10 cellular contexts compared by ENCODE assay signal in the genomic region with DNA sequence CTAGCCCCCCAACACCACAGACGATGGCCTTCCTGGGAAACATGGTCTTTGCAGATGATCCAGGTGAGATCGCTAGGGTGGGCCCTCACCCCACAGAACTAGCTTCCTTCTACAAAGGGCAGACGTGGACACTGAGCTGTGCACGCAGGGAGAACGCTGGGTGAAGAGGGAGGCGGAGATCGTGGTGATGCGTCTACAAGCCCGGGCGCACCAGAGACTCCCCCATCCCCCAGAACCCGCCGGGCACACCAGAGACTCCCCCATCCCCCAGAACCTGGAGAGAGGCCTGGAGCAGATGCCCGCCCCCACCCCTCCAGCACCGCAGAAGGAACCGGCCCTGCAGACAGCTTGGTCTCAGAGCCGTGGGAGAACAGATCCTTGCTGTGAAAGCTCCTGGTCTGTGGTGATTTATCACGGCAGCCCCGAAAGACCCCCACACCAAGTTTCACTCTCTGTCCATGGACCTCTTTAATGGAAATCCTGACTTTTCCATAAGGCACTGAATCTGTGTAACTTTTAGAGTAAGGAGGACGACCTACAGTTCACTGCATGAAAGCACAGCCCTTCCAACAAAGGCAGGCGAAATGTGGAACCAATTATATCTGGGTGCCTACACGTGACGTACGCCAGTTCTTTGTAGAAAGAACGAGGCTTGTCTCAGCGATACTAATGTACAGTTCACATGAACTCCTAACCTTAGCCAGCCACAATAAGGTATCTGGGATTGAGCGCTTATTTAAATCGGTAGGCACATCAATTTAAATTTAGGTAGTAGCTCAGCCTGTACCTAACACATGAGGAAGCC.
DNase-seq lines count a peak whose midpoint lies in the region; ATAC-seq and TF ChIP-seq lines count a peak whose summit lies in the region.
"Had no signal": no experiment of that assay in that cellular context is flagged by ENCODE, and none has a peak within 500 bp of the region (broad histone marks: within the 10 kb centered on the region; RNA-seq: fewer than 3 reads in every experiment).

No MANE protein-coding gene starts in this region.

- peaks cover 55% of the 10 kb centered on the region for H3K4me1 Mint-ChIP-seq in activated naive CD4-positive, alpha-beta T cell treated with anti-CD3 and anti-CD28 coated beads, Interleukin-2, amount 10 ng/mL, durations not matched to agents 7 days and 5 days
- H3K4me1 Mint-ChIP-seq in activated T-helper 1 cell treated with anti-CD3 and anti-CD28 coated beads, Interleukin-12 subunit alpha, Interleukin-12 subunit beta, Interleukin-2, Interleukin-4 antibody, amounts not matched to agents 30 ng/mL and 10 ng/mL and 1 ng/mL, durations not matched to agents 14 hours and 24 hours and 36 hours (ENCODE audit: low read depth) = peaks cover 38% of the 10 kb centered on the region
- H3K4me1 Mint-ChIP-seq in stimulated activated naive B cell treated with anti-CD40 and anti-IgM and Interleukin-4, amounts not matched to agents 10 μg/mL and 1 μg/mL and 100 μg/mL, for 72 hours = peaks cover 51 to 69% of the 10 kb centered on the region in 2 donors

- H3K4me1 ChIP-seq in foreskin keratinocyte = peaks cover 12% of the 10 kb centered on the region

- no peaks in the 10 kb centered on the region for H3K27me3 ChIP-seq in foreskin keratinocyte

- H3K27me3 Mint-ChIP-seq in activated naive CD4-positive, alpha-beta T cell treated with anti-CD3 and anti-CD28 coated beads, Interleukin-2, amount 10 ng/mL, durations not matched to agents 7 days and 5 days = no peaks in the 10 kb centered on the region
- no peaks in the 10 kb centered on the region for H3K27me3 Mint-ChIP-seq in activated T-helper 1 cell treated with anti-CD3 and anti-CD28 coated beads, Interleukin-12 subunit alpha, Interleukin-12 subunit beta, Interleukin-2, Interleukin-4 antibody, amounts not matched to agents 30 ng/mL and 10 ng/mL and 1 ng/mL, durations not matched to agents 14 hours and 24 hours and 36 hours (ENCODE audit: insufficient read depth)
- H3K27me3 Mint-ChIP-seq in stimulated activated naive B cell treated with anti-CD40 and anti-IgM and Interleukin-4, amounts not matched to agents 10 μg/mL and 1 μg/mL and 100 μg/mL, for 72 hours = no peaks in the 10 kb centered on the region

- no peaks in the 10 kb centered on the region for H3K9me3 Mint-ChIP-seq in activated naive CD4-positive, alpha-beta T cell treated with anti-CD3 and anti-CD28 coated beads, Interleukin-2, amount 10 ng/mL, durations not matched to agents 7 days and 5 days
- H3K9me3 Mint-ChIP-seq in activated T-helper 1 cell treated with anti-CD3 and anti-CD28 coated beads, Interleukin-12 subunit alpha, Interleukin-12 subunit beta, Interleukin-2, Interleukin-4 antibody, amounts not matched to agents 30 ng/mL and 10 ng/mL and 1 ng/mL, durations not matched to agents 14 hours and 24 hours and 36 hours = no peaks in the 10 kb centered on the region
- H3K9me3 Mint-ChIP-seq in stimulated activated naive B cell treated with anti-CD40 and anti-IgM and Interleukin-4, amounts not matched to agents 10 μg/mL and 1 μg/mL and 100 μg/mL, for 72 hours = no peaks in the 10 kb centered on the region

- CTCF ChIA-PET in activated naive CD4-positive, alpha-beta T cell treated with anti-CD3 and anti-CD28 coated beads, Interleukin-2, amount 10 ng/mL, durations not matched to agents 7 days and 5 days (lab: Charles Lee) = no interaction called here

- peak; percentile 43 for ATAC-seq in foreskin keratinocyte
- ATAC-seq in stimulated activated naive B cell treated with anti-CD40 and anti-IgM and Interleukin-4, amounts not matched to agents 10 μg/mL and 1 μg/mL and 100 μg/mL, for 72 hours (replicated peaks) = no peak

- no peak for DNase-seq in activated naive CD4-positive, alpha-beta T cell treated with anti-CD3 and anti-CD28 coated beads, Interleukin-2, amount 10 ng/mL, durations not matched to agents 7 days and 5 days
- no peak for DNase-seq in activated naive CD4-positive, alpha-beta T cell treated with anti-CD3 and anti-CD28 coated beads, Interleukin-2, amount 50 U/mL, for 16 hours
- DNase-seq in activated T-helper 1 cell treated with anti-CD3 and anti-CD28 coated beads, Interleukin-12 subunit alpha, Interleukin-12 subunit beta, Interleukin-2, Interleukin-4 antibody, amounts not matched to agents 30 ng/mL and 10 ng/mL and 1 ng/mL, durations not matched to agents 14 hours and 24 hours and 36 hours (ENCODE audit: low spot score) = no peak
- DNase-seq in foreskin keratinocyte = no peak
- DNase-seq in stimulated activated naive B cell treated with anti-CD40 and anti-IgM and Interleukin-4, amounts not matched to agents 10 μg/mL and 1 μg/mL and 100 μg/mL, for 72 hours = no peak
- no peak for DNase-seq in stimulated activated CD4-positive, alpha-beta T cell treated with anti-CD3 and anti-CD28 coated beads, Interleukin-4, amount 100 ng/mL, for 1 hour
- no peak for DNase-seq in NCI-H510A (lab: John Stamatoyannopoulos, UW)
- DNase-seq in NK-92 (lab: John Stamatoyannopoulos, UW; ENCODE audit: unreplicated experiment) = no peak
- DNase-seq: AML-193, NCI-H2171 treated with DMSO at 0.1 percent for 48 hours had no signal

- intact Hi-C loops in activated T-helper 1 cell treated with anti-CD3 and anti-CD28 coated beads, Interleukin-12 subunit alpha, Interleukin-12 subunit beta, Interleukin-2, Interleukin-4 antibody, amounts not matched to agents 30 ng/mL and 10 ng/mL and 1 ng/mL, durations not matched to agents 14 hours and 24 hours and 36 hours (cut with micrococcal nuclease) = no loop called here

- no peak overlapping the region for H3K4me3 Mint-ChIP-seq in activated naive CD4-positive, alpha-beta T cell treated with anti-CD3 and anti-CD28 coated beads, Interleukin-2, amount 10 ng/mL, durations not matched to agents 7 days and 5 days
- no peak overlapping the region for H3K4me3 Mint-ChIP-seq in activated T-helper 1 cell treated with anti-CD3 and anti-CD28 coated beads, Interleukin-12 subunit alpha, Interleukin-12 subunit beta, Interleukin-2, Interleukin-4 antibody, amounts not matched to agents 30 ng/mL and 10 ng/mL and 1 ng/mL, durations not matched to agents 14 hours and 24 hours and 36 hours
- H3K4me3 Mint-ChIP-seq in stimulated activated naive B cell treated with anti-CD40 and anti-IgM and Interleukin-4, amounts not matched to agents 10 μg/mL and 1 μg/mL and 100 μg/mL, for 72 hours = no peak overlapping the region

- H3K27ac Mint-ChIP-seq in activated naive CD4-positive, alpha-beta T cell treated with anti-CD3 and anti-CD28 coated beads, Interleukin-2, amount 10 ng/mL, durations not matched to agents 7 days and 5 days = peak overlapping the region; percentile 65
- peak overlapping the region; percentile 70 for H3K27ac Mint-ChIP-seq in activated T-helper 1 cell treated with anti-CD3 and anti-CD28 coated beads, Interleukin-12 subunit alpha, Interleukin-12 subunit beta, Interleukin-2, Interleukin-4 antibody, amounts not matched to agents 30 ng/mL and 10 ng/mL and 1 ng/mL, durations not matched to agents 14 hours and 24 hours and 36 hours
- H3K27ac Mint-ChIP-seq in stimulated activated naive B cell treated with anti-CD40 and anti-IgM and Interleukin-4, amounts not matched to agents 10 μg/mL and 1 μg/mL and 100 μg/mL, for 72 hours = peak overlapping the region; percentile 71

- H3K27ac ChIP-seq in foreskin keratinocyte = no peak overlapping the region

- TF ChIP-seq CTCF in foreskin keratinocyte (conservative IDR thresholded peaks at IDR 0.05) = no peak

- H3K36me3 Mint-ChIP-seq in activated naive CD4-positive, alpha-beta T cell treated with anti-CD3 and anti-CD28 coated beads, Interleukin-2, amount 10 ng/mL, durations not matched to agents 7 days and 5 days = peaks cover 15% of the 10 kb centered on the region
- peaks cover 7% of the 10 kb centered on the region for H3K36me3 Mint-ChIP-seq in activated T-helper 1 cell treated with anti-CD3 and anti-CD28 coated beads, Interleukin-12 subunit alpha, Interleukin-12 subunit beta, Interleukin-2, Interleukin-4 antibody, amounts not matched to agents 30 ng/mL and 10 ng/mL and 1 ng/mL, durations not matched to agents 14 hours and 24 hours and 36 hours (ENCODE audit: low read depth)
- peaks cover 18 to 46% of the 10 kb centered on the region in 2 donors for H3K36me3 Mint-ChIP-seq in stimulated activated naive B cell treated with anti-CD40 and anti-IgM and Interleukin-4, amounts not matched to agents 10 μg/mL and 1 μg/mL and 100 μg/mL, for 72 hours
